In genomic region chr17:42677921-42678781, GRCh38 we compare ENCODE assay signal across 1 cellular context.
A peak's percentile ranks its signal among the peaks of the same experiment; 100 is the strongest.
TF ChIP-seq lines count a peak whose summit lies in the region.

No MANE protein-coding gene starts in this region.

TF ChIP-seq in HepG2, 621 proteins besides CTCF, POLR2A, EP300 and RAD21 (continued from another document and continues in another):
- TF ChIP-seq HMGXB4 (CRISPR knock-in tag; IDR thresholded peaks at IDR 0.05; ENCODE audit: borderline replicate concordance in 1 of 2, low read depth in 1 of 2) (peak; percentile 36 to 54; a peak in 3 of 4 replicates), ZNF7 (CRISPR knock-in tag; IDR thresholded peaks at IDR 0.05) (no peak), CCAR2 (optimal IDR thresholded peaks at IDR 0.05; ENCODE audit: low read depth, low read length) (no peak), ZKSCAN1 (IDR thresholded peaks at IDR 0.05; ENCODE audit: low read length) (no peak), ZNF570 (CRISPR knock-in tag; IDR thresholded peaks at IDR 0.05; ENCODE audit: borderline replicate concordance) (no peak), ZNF329 (CRISPR knock-in tag; IDR thresholded peaks at IDR 0.05; ENCODE audit: low read depth) (no peak), NFIB (CRISPR knock-in tag; IDR thresholded peaks at IDR 0.05; ENCODE audit: borderline replicate concordance) (no peak), ATF2 (CRISPR knock-in tag; IDR thresholded peaks at IDR 0.05) (peak; percentile 54; the same call in 1 of the 2 replicates), SRSF9 (IDR thresholded peaks at IDR 0.05; ENCODE audit: borderline replicate concordance, insufficient read depth, low read depth, low read length, poor library complexity, severe bottlenecking) (no peak), MTA3 (CRISPR knock-in tag; IDR thresholded peaks at IDR 0.05) (no peak), RFXANK (CRISPR knock-in tag; IDR thresholded peaks at IDR 0.05) (no peak; the same call in 1 of the 2 replicates), NCOA2 (CRISPR knock-in tag; IDR thresholded peaks at IDR 0.05) (peak; percentile 70), ZBED4 (CRISPR knock-in tag; IDR thresholded peaks at IDR 0.05; ENCODE audit: borderline replicate concordance) (no peak; the same call in 1 of the 2 replicates), CBX2 (IDR thresholded peaks at IDR 0.05; ENCODE audit: low read depth, low read length) (no peak), CBX2 (CRISPR knock-in tag; IDR thresholded peaks at IDR 0.05; ENCODE audit: low read depth) (no peak), AKNA (CRISPR knock-in tag; IDR thresholded peaks at IDR 0.05; ENCODE audit: borderline replicate concordance) (no peak), ZNF44 (CRISPR knock-in tag; IDR thresholded peaks at IDR 0.05) (no peak; the same call in 1 of the 2 replicates), ZFX (CRISPR knock-in tag; IDR thresholded peaks at IDR 0.05; ENCODE audit: low read depth) (peak; percentile 94), ZNF414 (CRISPR knock-in tag; IDR thresholded peaks at IDR 0.05) (no peak), NFYB (CRISPR knock-in tag; IDR thresholded peaks at IDR 0.05) (peak; percentile 21; the same call in 1 of the 2 replicates), REST (IDR thresholded peaks at IDR 0.05; ENCODE audit: borderline replicate concordance in 1 of 2, low read depth in 1 of 2, low read length in 2 of 2) (no peak), ZNF441 (CRISPR knock-in tag; IDR thresholded peaks at IDR 0.05; ENCODE audit: borderline replicate concordance) (peak; percentile 8; the same call in 1 of the 2 replicates), ATF3 (CRISPR knock-in tag; IDR thresholded peaks at IDR 0.05) (no peak; the same call in 1 of the 2 replicates), JUND (CRISPR knock-in tag; IDR thresholded peaks at IDR 0.05) (peak; percentile 59), ZBTB8A (CRISPR knock-in tag; IDR thresholded peaks at IDR 0.05; ENCODE audit: borderline replicate concordance, low read depth) (no peak), IKZF1 (IDR thresholded peaks at IDR 0.05) (no peak), KIAA2018 (CRISPR knock-in tag; IDR thresholded peaks at IDR 0.05; ENCODE audit: borderline replicate concordance) (no peak)
